In the genomic region with DNA sequence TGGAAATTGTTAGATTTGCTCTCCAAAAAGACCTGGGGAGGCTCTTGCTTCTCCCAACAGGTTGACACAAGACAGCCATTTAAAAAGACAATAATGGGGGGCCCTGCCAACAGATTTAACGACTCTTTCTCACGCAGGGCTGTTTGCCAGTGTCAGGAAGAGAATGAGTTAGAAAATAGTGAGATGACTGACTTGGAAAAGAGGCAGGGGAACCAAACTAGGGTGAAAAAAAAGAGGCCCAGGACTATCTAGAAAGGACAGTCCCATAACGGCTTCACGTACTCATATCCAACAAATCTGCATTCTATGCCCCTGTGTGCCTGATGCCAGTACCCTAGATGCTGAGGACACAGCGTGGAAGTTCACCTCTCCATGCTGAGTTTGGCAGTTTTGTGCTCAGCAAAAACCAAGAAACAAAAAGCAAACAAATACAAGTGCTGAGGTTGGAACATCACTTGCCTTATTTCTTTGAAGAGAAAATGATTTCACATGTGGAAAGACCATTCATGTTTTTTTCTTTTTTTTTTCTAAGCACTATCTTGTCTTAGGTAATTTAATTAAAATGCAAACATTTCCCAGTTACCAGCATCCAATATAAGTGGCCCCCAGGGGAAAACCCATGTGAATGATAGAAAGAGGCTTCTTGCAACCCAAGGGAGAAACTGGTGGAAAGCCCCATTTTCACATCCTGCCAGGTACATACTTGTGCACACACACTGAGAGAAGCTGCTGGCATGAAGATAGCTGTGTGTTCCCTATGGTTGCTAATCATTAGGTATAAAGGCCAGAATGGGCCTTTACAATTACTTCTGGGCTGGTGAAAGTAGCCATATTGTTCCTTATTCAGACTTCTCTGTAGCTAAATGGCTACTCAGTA, we compare ENCODE assay signal across 9 cellular contexts. TPM values are rescaled to one million over a fixed set of nuclear protein-coding genes. Genes with fewer than 3 reads are reported as not detected.
DNase-seq lines count a peak whose midpoint lies in the region; ATAC-seq, FAIRE-seq and TF ChIP-seq lines count a peak whose summit lies in the region.
"Had no signal": no experiment of that assay in that cellular context is flagged by ENCODE, and none has a peak within 500 bp of the region (broad histone marks: within the 10 kb centered on the region; RNA-seq: fewer than 3 reads in every experiment).

No MANE protein-coding gene starts in this region.

- no peaks in the 10 kb centered on the region for H3K9me3 Mint-ChIP-seq in activated CD4-positive, alpha-beta memory T cell treated with anti-CD3 and anti-CD28 coated beads for 36 hours

- peak; percentile 66 for ATAC-seq in HG03039 (IDR thresholded peaks at IDR 0.05; ENCODE audit: unreplicated experiment)

- H3K27ac ChIP-seq in tibial artery (peak overlapping the region; percentile 48 to 62), hepatocyte (no peak overlapping the region)

- no peak overlapping the region for H2AFZ ChIP-seq in hepatocyte

- H3K4me1 ChIP-seq in tibial artery (peaks cover 0 to 81% (median 42%) of the 10 kb centered on the region in 4 donors), hepatocyte (ENCODE audit: insufficient read depth) (peaks cover 10% of the 10 kb centered on the region)

- H3K36me3 ChIP-seq in tibial artery: no peaks in the 10 kb centered on the region
- no peaks in the 10 kb centered on the region for H3K36me3 ChIP-seq in hepatocyte (replicated peaks; ENCODE audit: insufficient read depth, low read depth)

- peak overlapping the region; percentile 64 for H3K4me3 Mint-ChIP-seq in activated CD4-positive, alpha-beta memory T cell treated with anti-CD3 and anti-CD28 coated beads for 36 hours

- POLR2A ChIA-PET in activated CD4-positive, alpha-beta memory T cell treated with anti-CD3 and anti-CD28 coated beads for 36 hours (lab: Charles Lee): interaction anchor here (0.7 to 9.8 kb wide), 7 partner anchors 9 to 26 kb away, joined by 3 to 110 read pairs (median 6); partner anchors contain the start of gene WIPF1

- H3K9me3 ChIP-seq in tibial artery (no peaks in the 10 kb centered on the region), hepatocyte (ENCODE audit: low read depth) (no peaks in the 10 kb centered on the region)

- no peaks in the 10 kb centered on the region for H3K9me2 ChIP-seq in hepatocyte (replicated peaks; ENCODE audit: insufficient read depth)

- H3K4me2 ChIP-seq in hepatocyte: no peak overlapping the region

- peaks cover 14% of the 10 kb centered on the region for H3K36me3 Mint-ChIP-seq in activated CD4-positive, alpha-beta memory T cell treated with anti-CD3 and anti-CD28 coated beads for 36 hours

- CTCF ChIA-PET in activated CD4-positive, alpha-beta memory T cell treated with anti-CD3 and anti-CD28 coated beads for 36 hours (lab: Charles Lee): interaction anchor here (0.6 to 13.8 kb wide), 8 partner anchors 10 to 79 kb away, joined by 3 to 96 read pairs (median 8); partner anchors contain the start of gene WIPF1

- peak; percentile 50 for DNase-seq in activated naive CD4-positive, alpha-beta T cell treated with Interleukin-2 at 50 U/mL for 16 hours
- no peak for DNase-seq in activated naive CD4-positive, alpha-beta T cell (lab: John Stamatoyannopoulos, UW)
- DNase-seq in activated CD4-positive, alpha-beta memory T cell treated with anti-CD3 and anti-CD28 coated beads for 36 hours: peak; percentile 69
- DNase-seq in tibial artery (no peak), hepatocyte (ENCODE audit: low spot score) (no peak), HPDE6-E6E7 (ENCODE audit: extremely low spot score) (no peak), urothelium cell line (ENCODE audit: low spot score) (no peak)

- intact Hi-C loops in activated CD4-positive, alpha-beta memory T cell treated with anti-CD3 and anti-CD28 coated beads for 36 hours (cut with micrococcal nuclease): loop anchor here (1.0 kb wide), 4 partner anchors 9 to 30 kb away; partner anchors contain the start of gene WIPF1
- intact Hi-C loops in tibial artery (cut with DNase I; ENCODE audit: low total_unique reads): loop anchor here (10.0 kb wide), 1 partner anchor 143 kb away; no protein-coding TSS in a partner anchor

- peak overlapping the region; percentile 96 for H3K27ac Mint-ChIP-seq in activated CD4-positive, alpha-beta memory T cell treated with anti-CD3 and anti-CD28 coated beads for 36 hours

- H3K27me3 Mint-ChIP-seq in activated CD4-positive, alpha-beta memory T cell treated with anti-CD3 and anti-CD28 coated beads for 36 hours: no peaks in the 10 kb centered on the region

- WGBS in hepatocyte (ENCODE audit: low lambda C conversion rate, missing lambda C conversion rate): 80% methylated on average over 5 of the region's 5 CpGs

- TF ChIP-seq CTCF in tibial artery (IDR thresholded peaks at IDR 0.05) (no peak), hepatocyte (IDR thresholded peaks at IDR 0.05; ENCODE audit: poor library complexity) (no peak)

- peaks cover 84% of the 10 kb centered on the region for H3K4me1 Mint-ChIP-seq in activated CD4-positive, alpha-beta memory T cell treated with anti-CD3 and anti-CD28 coated beads for 36 hours (ENCODE audit: low read depth)

- H3K27me3 ChIP-seq in tibial artery (no peaks in the 10 kb centered on the region), hepatocyte (no peaks in the 10 kb centered on the region)

- H3K79me2 ChIP-seq in hepatocyte: peaks cover 6% of the 10 kb centered on the region

- H4K20me1 ChIP-seq in hepatocyte (ENCODE audit: insufficient read depth, poor library complexity, severe bottlenecking): no peaks in the 10 kb centered on the region

- H3K4me3 ChIP-seq in tibial artery: no peak overlapping the region
- H3K4me3 ChIP-seq in hepatocyte: no peak overlapping the region

- no peak for FAIRE-seq in urothelium cell line (lab: Jason Lieb, UNC)
- FAIRE-seq: colon had no signal

RNA-seq across cellular contexts. Expression of gene WIPF1, which starts 10.6 kb away (rescaled TPM):
- 100 to 1,000 TPM; 170 to 183 TPM for total RNA-seq in activated CD4-positive, alpha-beta memory T cell treated with anti-CD3 and anti-CD28 coated beads for 36 hours
- total RNA-seq in hepatocyte: 20.1 and 22.0 TPM in 2 replicates
- 32.3 and 32.7 TPM in 2 replicates for polyA plus RNA-seq in hepatocyte

Comparison
In these comparisons a context has a peak if more than half of its experiments do, and no peak if none do; other contexts are left out.
1. DNase-seq: peak in activated naive CD4-positive, alpha-beta T cell treated with Interleukin-2 at 50 U/mL for 16 hours (single experiment) and activated CD4-positive, alpha-beta memory T cell treated with anti-CD3 and anti-CD28 coated beads for 36 hours (single experiment); none in activated naive CD4-positive, alpha-beta T cell (0 of 4), tibial artery (0 of 2), hepatocyte (single experiment), HPDE6-E6E7 (single experiment) and urothelium cell line (single experiment).